In the genomic region with DNA sequence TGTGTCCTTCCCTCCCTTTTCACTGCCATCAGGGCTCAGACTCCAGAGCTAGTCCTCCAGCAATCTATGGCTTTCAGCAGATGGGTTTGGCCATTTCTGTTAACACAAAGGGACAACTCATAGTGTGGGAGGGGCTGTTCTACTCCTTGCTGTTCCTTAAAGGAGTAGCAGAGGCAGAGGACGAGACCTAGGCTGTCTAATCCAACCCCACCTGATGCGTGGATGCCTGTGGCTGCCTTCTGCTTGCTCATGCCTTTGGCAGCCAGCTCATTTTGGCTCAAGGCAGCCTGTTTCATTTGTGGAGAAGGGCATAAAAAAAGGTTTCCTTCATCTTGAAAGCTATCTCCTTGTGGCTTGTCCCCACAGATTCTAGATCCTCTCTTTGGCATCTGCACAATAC, we compare ENCODE assay signal across 1 cellular context.
A peak's percentile ranks its signal among the peaks of the same experiment; 100 is the strongest.
TF ChIP-seq lines count a peak whose summit lies in the region.

No MANE protein-coding gene starts in this region.

TF ChIP-seq in K562, 482 proteins besides CTCF, POLR2A, EP300 and RAD21:
- TF ChIP-seq, protein P1, sequence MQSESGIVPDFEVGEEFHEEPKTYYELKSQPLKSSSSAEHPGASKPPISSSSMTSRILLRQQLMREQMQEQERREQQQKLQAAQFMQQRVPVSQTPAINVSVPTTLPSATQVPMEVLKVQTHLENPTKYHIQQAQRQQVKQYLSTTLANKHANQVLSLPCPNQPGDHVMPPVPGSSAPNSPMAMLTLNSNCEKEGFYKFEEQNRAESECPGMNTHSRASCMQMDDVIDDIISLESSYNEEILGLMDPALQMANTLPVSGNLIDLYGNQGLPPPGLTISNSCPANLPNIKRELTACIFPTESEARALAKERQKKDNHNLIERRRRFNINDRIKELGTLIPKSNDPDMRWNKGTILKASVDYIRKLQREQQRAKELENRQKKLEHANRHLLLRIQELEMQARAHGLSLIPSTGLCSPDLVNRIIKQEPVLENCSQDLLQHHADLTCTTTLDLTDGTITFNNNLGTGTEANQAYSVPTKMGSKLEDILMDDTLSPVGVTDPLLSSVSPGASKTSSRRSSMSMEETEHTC (IDR thresholded peaks at IDR 0.05) = no peak
- TF ChIP-seq, protein P2, sequence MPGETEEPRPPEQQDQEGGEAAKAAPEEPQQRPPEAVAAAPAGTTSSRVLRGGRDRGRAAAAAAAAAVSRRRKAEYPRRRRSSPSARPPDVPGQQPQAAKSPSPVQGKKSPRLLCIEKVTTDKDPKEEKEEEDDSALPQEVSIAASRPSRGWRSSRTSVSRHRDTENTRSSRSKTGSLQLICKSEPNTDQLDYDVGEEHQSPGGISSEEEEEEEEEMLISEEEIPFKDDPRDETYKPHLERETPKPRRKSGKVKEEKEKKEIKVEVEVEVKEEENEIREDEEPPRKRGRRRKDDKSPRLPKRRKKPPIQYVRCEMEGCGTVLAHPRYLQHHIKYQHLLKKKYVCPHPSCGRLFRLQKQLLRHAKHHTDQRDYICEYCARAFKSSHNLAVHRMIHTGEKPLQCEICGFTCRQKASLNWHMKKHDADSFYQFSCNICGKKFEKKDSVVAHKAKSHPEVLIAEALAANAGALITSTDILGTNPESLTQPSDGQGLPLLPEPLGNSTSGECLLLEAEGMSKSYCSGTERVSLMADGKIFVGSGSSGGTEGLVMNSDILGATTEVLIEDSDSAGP (CRISPR knock-in tag; IDR thresholded peaks at IDR 0.05) = peak; percentile 65; the same call in 1 of the 2 replicates
TF ChIP-seq in K562: peak in this region for 1.
